Comparison of ENCODE assay signal across 9 cellular contexts in the genomic region with DNA sequence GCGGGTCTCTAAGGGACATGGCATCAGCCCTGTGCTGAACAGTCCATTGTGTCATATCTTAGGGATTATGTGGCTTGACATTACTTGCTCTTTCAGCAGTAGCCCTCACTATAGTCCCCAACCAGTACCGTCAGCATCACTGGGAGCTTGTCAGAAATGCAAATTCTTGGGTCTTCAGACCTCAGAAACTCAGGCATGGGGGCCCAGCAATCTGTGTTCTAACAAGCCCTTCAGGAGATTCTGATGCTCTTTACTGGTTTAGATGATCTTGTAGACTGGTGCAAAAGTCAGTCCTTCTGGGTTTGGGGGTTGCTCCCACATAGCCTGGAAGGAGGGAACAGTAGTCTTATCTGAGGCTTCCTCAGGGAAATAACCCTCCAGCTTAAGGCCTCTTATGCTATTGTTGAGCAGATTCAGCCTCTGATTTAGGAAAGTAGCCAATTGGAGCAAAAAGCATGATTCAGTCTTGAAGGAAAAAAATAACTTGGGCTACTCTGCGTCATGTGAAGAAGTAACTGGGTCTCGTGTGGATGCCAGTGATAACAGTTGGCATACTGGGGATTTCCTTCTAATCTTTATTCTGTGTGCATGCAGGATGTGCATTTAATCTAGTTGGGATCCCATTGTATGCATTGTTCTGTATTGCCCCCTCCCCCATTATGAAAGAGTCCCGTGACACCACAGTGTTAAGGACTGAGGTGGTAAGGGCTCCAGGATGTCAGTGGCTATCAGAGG. TPM values are rescaled to one million over a fixed set of nuclear protein-coding genes. Genes with fewer than 3 reads are reported as not detected.
DNase-seq lines count a peak whose midpoint lies in the region; ATAC-seq, FAIRE-seq and TF ChIP-seq lines count a peak whose summit lies in the region.
"Had no signal": no experiment of that assay in that cellular context is flagged by ENCODE, and none has a peak within 500 bp of the region (broad histone marks: within the 10 kb centered on the region; RNA-seq: fewer than 3 reads in every experiment).

No MANE protein-coding gene starts in this region.

- peaks cover 72% of the 10 kb centered on the region for H3K4me1 Mint-ChIP-seq in chondrocyte (ENCODE audit: low read depth)
- peaks cover 20 to 58% of the 10 kb centered on the region in 2 donors for H3K4me1 Mint-ChIP-seq in effector memory CD8-positive, alpha-beta T cell (ENCODE audit: low read depth in 2 of 2)

- DNase-seq in AG08396 (ENCODE audit: low spot score) (peak; percentile 61), chondrocyte (ENCODE audit: low spot score) (no peak), mesendoderm (peak; percentile 40), RCC 7860 (ENCODE audit: low spot score) (no peak), NCI-H1048 (lab: John Stamatoyannopoulos, UW) (no peak)
- no peak for DNase-seq in effector memory CD8-positive, alpha-beta T cell
- DNase-seq in activated CD4-positive, alpha-beta T cell treated with anti-CD3 and anti-CD28 coated beads for 4 hours, result no peak
- DNase-seq: CD4-positive, CD25-positive, alpha-beta regulatory T cell had no signal

- H2BK15ac ChIP-seq in mesendoderm (replicated peaks; ENCODE audit: low read depth), result no peak overlapping the region

- peaks cover 18% of the 10 kb centered on the region for H3K4me1 ChIP-seq in mesendoderm (ENCODE audit: control insufficient read depth, low read depth, low read length)

- H3K4me2 ChIP-seq in mesendoderm (ENCODE audit: low read length), result no peak overlapping the region

- peak overlapping the region; percentile 34 for H3K56ac ChIP-seq in mesendoderm (ENCODE audit: low read length)

- H2BK120ac ChIP-seq in mesendoderm (ENCODE audit: low read depth, low read length), result no peak overlapping the region

- peak; percentile 61 for ATAC-seq in HG02678 (IDR thresholded peaks at IDR 0.05; ENCODE audit: unreplicated experiment)
- ATAC-seq in effector memory CD8-positive, alpha-beta T cell (replicated peaks), result no peak

- H3K4me3 ChIP-seq in mesendoderm (ENCODE audit: low read length), result no peak overlapping the region

- no CpG with 5 or more reads among the region's 5 CpGs for WGBS in mesendoderm (ENCODE audit: extremely low coverage, insufficient coverage, low lambda C conversion rate)

- no peak overlapping the region for H4K5ac ChIP-seq in mesendoderm (ENCODE audit: low read length)

- H3K27ac ChIP-seq in mesendoderm (ENCODE audit: low read depth, low read length), result no peak overlapping the region

- peaks cover 10% of the 10 kb centered on the region for H3K79me1 ChIP-seq in mesendoderm (ENCODE audit: low read length)

- peak overlapping the region; percentile 36 for H3K18ac ChIP-seq in mesendoderm (ENCODE audit: low read length)

- H3K4ac ChIP-seq in mesendoderm (ENCODE audit: low read depth, low read length), result no peak overlapping the region

- H2BK5ac ChIP-seq in mesendoderm (ENCODE audit: low read length), result no peak overlapping the region

- TF ChIP-seq CTCF in chondrocyte (IDR thresholded peaks at IDR 0.05), result no peak

- no peak for FAIRE-seq in RCC 7860 (lab: Jason Lieb, UNC)

- peaks cover 3% of the 10 kb centered on the region for H3K79me2 ChIP-seq in mesendoderm (ENCODE audit: control insufficient read depth, insufficient read depth, low read length)

- no peak overlapping the region for H4K8ac ChIP-seq in mesendoderm (ENCODE audit: low read depth, low read length)

- no peak overlapping the region for H2AK5ac ChIP-seq in mesendoderm (ENCODE audit: low read length)

- no peaks in the 10 kb centered on the region for H3K36me3 Mint-ChIP-seq in chondrocyte (ENCODE audit: low read depth)
- peaks cover 15% of the 10 kb centered on the region for H3K36me3 Mint-ChIP-seq in effector memory CD8-positive, alpha-beta T cell (ENCODE audit: insufficient read depth)
- H3K36me3 Mint-ChIP-seq: CD4-positive, CD25-positive, alpha-beta regulatory T cell had no signal

- H3K27me3 ChIP-seq in mesendoderm (ENCODE audit: insufficient read depth, low read length, poor library complexity), result no peaks in the 10 kb centered on the region

- peaks cover 3% of the 10 kb centered on the region for H3K9me3 Mint-ChIP-seq in chondrocyte (ENCODE audit: low read depth)
- H3K9me3 Mint-ChIP-seq in effector memory CD8-positive, alpha-beta T cell, result no peaks in the 10 kb centered on the region

- peak overlapping the region; percentile 17 for H3K4me3 Mint-ChIP-seq in chondrocyte (ENCODE audit: unreplicated experiment)
- H3K4me3 Mint-ChIP-seq in effector memory CD8-positive, alpha-beta T cell, result no peak overlapping the region
- H3K4me3 Mint-ChIP-seq: CD4-positive, CD25-positive, alpha-beta regulatory T cell had no signal

- no peaks in the 10 kb centered on the region for H3K36me3 ChIP-seq in mesendoderm (ENCODE audit: control insufficient read depth, insufficient read depth, low read length)

- H3K27ac Mint-ChIP-seq in chondrocyte (ENCODE audit: unreplicated experiment), result peak overlapping the region; percentile 93
- H3K27ac Mint-ChIP-seq in effector memory CD8-positive, alpha-beta T cell, result no peak overlapping the region
- H3K27ac Mint-ChIP-seq: CD4-positive, CD25-positive, alpha-beta regulatory T cell had no signal

- H3K27me3 Mint-ChIP-seq in chondrocyte (ENCODE audit: low read depth), result no peaks in the 10 kb centered on the region
- H3K27me3 Mint-ChIP-seq in effector memory CD8-positive, alpha-beta T cell, result no peaks in the 10 kb centered on the region
- H3K27me3 Mint-ChIP-seq: CD4-positive, CD25-positive, alpha-beta regulatory T cell had no signal

- no peak overlapping the region for H3K9ac ChIP-seq in mesendoderm (ENCODE audit: low read length)

- H3K23ac ChIP-seq in mesendoderm (ENCODE audit: low read length), result no peak overlapping the region

RNA-seq across cellular contexts. Expression of a gene that starts 38.9 kb away (rescaled TPM):
- total RNA-seq in chondrocyte, result 38.1 to 53.7 TPM (median 51.2 TPM) in 3 replicates
- polyA plus RNA-seq in mesendoderm (2013, experiment 1 of 2), result 20.1 TPM
- 19.9 TPM for polyA plus RNA-seq in mesendoderm (2013, experiment 2 of 2)

Comparison
In these comparisons a context has a peak if more than half of its experiments do, and no peak if none do; other contexts are left out.
1. DNase-seq: peak in AG08396 (single experiment) and mesendoderm (single experiment); none in chondrocyte (single experiment), effector memory CD8-positive, alpha-beta T cell (0 of 3), RCC 7860 (single experiment), NCI-H1048 (single experiment) and activated CD4-positive, alpha-beta T cell treated with anti-CD3 and anti-CD28 coated beads for 4 hours (0 of 2).